Comparison of ENCODE assay signal across 14 cellular contexts in the genomic region with DNA sequence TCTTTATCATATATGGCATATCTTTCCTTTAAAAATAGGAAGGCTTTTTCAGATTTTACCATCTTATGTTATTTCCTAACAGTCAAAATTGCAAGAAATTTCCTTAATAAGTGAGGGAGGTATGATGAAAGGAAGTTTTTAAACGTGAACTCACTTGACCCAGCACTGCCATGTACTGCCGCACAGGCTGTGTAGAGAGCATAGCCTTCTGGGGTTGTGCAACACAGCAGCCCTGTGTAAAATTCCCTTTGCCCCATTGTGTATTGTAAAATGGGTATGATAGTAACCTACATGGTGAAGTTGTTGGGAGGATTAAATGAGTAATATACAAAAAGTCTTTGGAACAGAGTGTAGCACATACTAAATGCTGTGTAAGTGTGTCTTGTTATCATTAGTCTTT.
"Had no signal": no experiment of that assay in that cellular context is flagged by ENCODE, and none has a peak within 500 bp of the region (broad histone marks: within the 10 kb centered on the region; RNA-seq: fewer than 3 reads in every experiment).

No MANE protein-coding gene starts in this region.

- H3K27me3 ChIP-seq: cardiac muscle cell, upper lobe of left lung had no signal

- H3K4me3 ChIP-seq: cardiac muscle cell, upper lobe of left lung had no signal

- H3K4me3 Mint-ChIP-seq: activated naive CD4-positive, alpha-beta T cell treated with anti-CD3 and anti-CD28 coated beads for 36 hours; activated T-helper 17 cell treated with anti-CD3 and anti-CD28 coated beads, Interleukin-2, amount 50 U/mL, for 72 hours; nephron had no signal

- ATAC-seq: activated T-helper 17 cell treated with anti-CD3 and anti-CD28 coated beads, Interleukin-2, amount 50 U/mL, for 72 hours; left lobe of liver had no signal

- H3K4me1 ChIP-seq: upper lobe of left lung had no signal

- H3K27ac ChIP-seq: cardiac muscle cell, upper lobe of left lung, VCaP had no signal

- DNase-seq: activated CD4-positive, alpha-beta T cell treated with anti-CD3 and anti-CD28 coated beads for 48 hours; activated naive CD4-positive, alpha-beta T cell treated with anti-CD3 and anti-CD28 coated beads for 36 hours; effector CD4-positive, alpha-beta T cell; foreskin melanocyte; head of caudate nucleus; mammary epithelial cell; stimulated activated CD4-positive, alpha-beta T cell treated with anti-CD3 and anti-CD28 coated beads, Interleukin-12 subunit alpha, Interleukin-12 subunit beta, amount 100 ng/mL, for 4 hours; stimulated activated naive CD4-positive, alpha-beta T cell; upper lobe of left lung had no signal

- H3K9me3 ChIP-seq: upper lobe of left lung had no signal

- H3K9me3 Mint-ChIP-seq: activated naive CD4-positive, alpha-beta T cell treated with anti-CD3 and anti-CD28 coated beads for 36 hours; activated T-helper 17 cell treated with anti-CD3 and anti-CD28 coated beads, Interleukin-2, amount 50 U/mL, for 72 hours; nephron had no signal

- H3K36me3 ChIP-seq: cardiac muscle cell, upper lobe of left lung had no signal

- H3K27ac Mint-ChIP-seq: activated naive CD4-positive, alpha-beta T cell treated with anti-CD3 and anti-CD28 coated beads for 36 hours; activated T-helper 17 cell treated with anti-CD3 and anti-CD28 coated beads, Interleukin-2, amount 50 U/mL, for 72 hours; nephron had no signal
